Comparison of ENCODE assay signal across 28 cellular contexts in genomic region chr6:146345582-146345981, GRCh38.
"Had no signal": no experiment of that assay in that cellular context is flagged by ENCODE, and none has a peak within 500 bp of the region (broad histone marks: within the 10 kb centered on the region; RNA-seq: fewer than 3 reads in every experiment).

No MANE protein-coding gene starts in this region.

- FAIRE-seq: bronchial epithelial cell, K562 had no signal

- H3K36me3 ChIP-seq: SJCRH30, WERI-Rb-1 had no signal

- ATAC-seq: activated CD8-positive, alpha-beta T cell treated with anti-CD3 and anti-CD28 coated beads, Interleukin-2, amount 10 ng/mL, durations not matched to agents 7 days and 5 days; activated naive CD8-positive, alpha-beta T cell treated with anti-CD3 and anti-CD28 coated beads, Interleukin-2, amount 50 U/mL, for 24 hours; K562; Panc1 had no signal

- H3K27me3 ChIP-seq: SJCRH30 had no signal

- H3K4me3 ChIP-seq: K562, SJCRH30, SK-N-MC had no signal

- H3K9me3 ChIP-seq: SJCRH30 had no signal

- H3K9me3 Mint-ChIP-seq: activated CD4-positive, alpha-beta T cell treated with anti-CD3 and anti-CD28 coated beads, Interleukin-2, amount 10 ng/mL, durations not matched to agents 7 days and 5 days; activated naive CD8-positive, alpha-beta T cell treated with anti-CD3 and anti-CD28 coated beads, Interleukin-2, amount 50 U/mL, for 24 hours; activated T-cell treated with anti-CD3 and anti-CD28 coated beads, Interleukin-2, amount 50 U/mL, for 24 hours; activated T-helper 2 cell treated with anti-CD3 and anti-CD28 coated beads, Interferon-gamma antibody, Interleukin-2, Interleukin-4, amounts not matched to agents 10 μg/mL and 5 μg/mL and 100 μg/mL, durations not matched to agents 14 hours and 24 hours and 36 hours; brain had no signal

- H3K36me3 Mint-ChIP-seq: activated naive CD8-positive, alpha-beta T cell; brain had no signal

- H3K27ac ChIP-seq: SJCRH30, SK-N-MC, WERI-Rb-1 had no signal

- H3K4me1 Mint-ChIP-seq: activated CD4-positive, alpha-beta T cell treated with anti-CD3 and anti-CD28 coated beads, Interleukin-2, amount 10 ng/mL, durations not matched to agents 7 days and 5 days; activated naive CD8-positive, alpha-beta T cell treated with anti-CD3 and anti-CD28 coated beads, Interleukin-2, amount 50 U/mL, for 24 hours had no signal

- H3K27me3 Mint-ChIP-seq: activated CD4-positive, alpha-beta T cell treated with anti-CD3 and anti-CD28 coated beads, Interleukin-2, amount 10 ng/mL, durations not matched to agents 7 days and 5 days; activated naive CD8-positive, alpha-beta T cell; activated naive CD8-positive, alpha-beta T cell treated with anti-CD3 and anti-CD28 coated beads, Interleukin-2, amount 50 U/mL, for 24 hours; brain had no signal

- H3K4me3 Mint-ChIP-seq: activated CD4-positive, alpha-beta T cell treated with anti-CD3 and anti-CD28 coated beads, Interleukin-2, amount 10 ng/mL, durations not matched to agents 7 days and 5 days; activated CD8-positive, alpha-beta T cell treated with anti-CD3 and anti-CD28 coated beads, Interleukin-2, amount 10 ng/mL, durations not matched to agents 7 days and 5 days; activated naive CD8-positive, alpha-beta T cell; activated naive CD8-positive, alpha-beta T cell treated with anti-CD3 and anti-CD28 coated beads, Interleukin-2, amount 50 U/mL, for 24 hours; activated T-cell treated with anti-CD3 and anti-CD28 coated beads, Interleukin-2, amount 50 U/mL, for 24 hours; brain had no signal

- DNase-seq: activated CD4-positive, alpha-beta T cell treated with anti-CD3 and anti-CD28 coated beads, Interleukin-2, amount 10 ng/mL, durations not matched to agents 7 days and 5 days; activated CD4-positive, alpha-beta T cell treated with anti-CD3 and anti-CD28 coated beads, Interleukin-2, amount 50 U/mL, for 48 hours; activated CD8-positive, alpha-beta T cell treated with anti-CD3 and anti-CD28 coated beads, Interleukin-2, amount 10 ng/mL, durations not matched to agents 7 days and 5 days; activated gamma-delta T cell; activated naive CD4-positive, alpha-beta T cell treated with Interleukin-2 at 50 U/mL for 16 hours; activated naive CD8-positive, alpha-beta T cell treated with anti-CD3 and anti-CD28 coated beads, Interleukin-2, amount 50 U/mL, for 24 hours; activated T-cell treated with anti-CD3 and anti-CD28 coated beads, Interleukin-2, amount 50 U/mL, for 24 hours; anterior cingulate cortex; Kasumi-1; MM.1S; NCI-H1092 treated with DMSO at 0.1 percent for 48 hours; NCI-H1417 treated with DMSO at 0.1 percent for 48 hours; NCI-H1694; NCI-H1930; NCI-H2081 treated with DMSO at 0.1 percent for 48 hours; NCI-H345; NCI-H524 treated with DMSO at 0.1 percent for 48 hours; SHP77; SJCRH30; T1000; WERI-Rb-1 had no signal

- H3K4me1 ChIP-seq: SJCRH30 had no signal

- H3K27ac Mint-ChIP-seq: activated CD4-positive, alpha-beta T cell treated with anti-CD3 and anti-CD28 coated beads, Interleukin-2, amount 10 ng/mL, durations not matched to agents 7 days and 5 days; activated CD8-positive, alpha-beta T cell treated with anti-CD3 and anti-CD28 coated beads, Interleukin-2, amount 10 ng/mL, durations not matched to agents 7 days and 5 days; activated naive CD8-positive, alpha-beta T cell; activated naive CD8-positive, alpha-beta T cell treated with anti-CD3 and anti-CD28 coated beads, Interleukin-2, amount 50 U/mL, for 24 hours; activated T-cell treated with anti-CD3 and anti-CD28 coated beads, Interleukin-2, amount 50 U/mL, for 24 hours; activated T-helper 2 cell treated with anti-CD3 and anti-CD28 coated beads, Interferon-gamma antibody, Interleukin-2, Interleukin-4, amounts not matched to agents 10 μg/mL and 5 μg/mL and 100 μg/mL, durations not matched to agents 14 hours and 24 hours and 36 hours had no signal
